In the genomic region with DNA sequence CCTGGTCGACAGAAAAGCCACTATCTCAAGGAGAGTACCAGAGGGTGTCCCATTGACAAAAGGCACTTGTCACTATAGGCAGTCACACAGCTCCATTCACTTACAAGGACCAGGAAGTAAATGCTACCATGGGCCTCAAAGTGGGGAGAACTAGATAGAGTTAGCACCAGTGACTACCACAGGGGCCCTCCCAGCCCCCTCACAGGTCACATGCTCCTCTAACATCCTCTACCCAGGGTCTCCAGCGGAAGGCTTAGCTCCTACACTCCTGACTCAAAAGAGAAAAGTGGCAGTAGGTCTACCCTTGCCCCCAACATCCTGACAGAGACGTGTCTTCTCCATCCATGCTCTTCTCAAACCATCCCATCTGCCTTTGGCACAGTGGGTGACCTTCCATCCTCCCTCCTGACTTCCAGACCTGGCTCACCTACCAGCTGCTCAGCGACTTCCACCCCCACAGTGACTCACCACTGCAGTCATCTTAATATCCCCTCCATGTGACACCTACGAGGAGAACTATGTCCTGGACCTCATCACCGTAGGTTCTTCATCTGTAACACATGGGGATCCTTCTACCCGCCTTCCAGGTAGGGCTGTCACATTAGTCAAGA, we compare ENCODE assay signal across 9 cellular contexts. TPM values are rescaled to one million over a fixed set of nuclear protein-coding genes. Genes with fewer than 3 reads are reported as not detected.
A peak's percentile ranks its signal among the peaks of the same experiment; 100 is the strongest.
DNase-seq lines count a peak whose midpoint lies in the region; ATAC-seq and FAIRE-seq lines count a peak whose summit lies in the region.
"Had no signal": no experiment of that assay in that cellular context is flagged by ENCODE, and none has a peak within 500 bp of the region (broad histone marks: within the 10 kb centered on the region; RNA-seq: fewer than 3 reads in every experiment).

No MANE protein-coding gene starts in this region.

- WGBS in neuronal stem cell (ENCODE audit: extremely low coverage in 2 of 2, insufficient read length in 2 of 2, insufficient replicate concordance in 1 of 2), 2 donors: no CpG with 5 or more reads among the region's 7 CpGs

- H3K23ac ChIP-seq in neuronal stem cell (ENCODE audit: low read depth, low read length, poor library complexity): no peak overlapping the region

- no peak overlapping the region for H3K14ac ChIP-seq in neuronal stem cell (ENCODE audit: low read length)

- H3K79me1 ChIP-seq in neuronal stem cell (ENCODE audit: low read depth, low read length): no peaks in the 10 kb centered on the region

- peaks cover 3 to 6% of the 10 kb centered on the region in 2 donors for H3K4me1 ChIP-seq in neuronal stem cell (ENCODE audit: control insufficient read depth in 2 of 2, insufficient read depth in 1 of 2, low read depth in 1 of 2, low read length in 2 of 2)

- no peak overlapping the region for H4K91ac ChIP-seq in neuronal stem cell (ENCODE audit: low read depth, low read length, poor library complexity)

- no peak overlapping the region for H2BK120ac ChIP-seq in neuronal stem cell (ENCODE audit: low read depth, low read length)

- H2AFZ ChIP-seq in neuronal stem cell (ENCODE audit: low read length): no peak overlapping the region

- H3K18ac ChIP-seq in neuronal stem cell (ENCODE audit: low read length): peak overlapping the region; percentile 54

- H3K36me3 ChIP-seq in neuronal stem cell (replicated peaks in 1 of 2; ENCODE audit: control insufficient read depth in 2 of 2, insufficient read depth in 2 of 2, low read length in 2 of 2): no peaks in the 10 kb centered on the region

- H3K27me3 ChIP-seq in neuronal stem cell (ENCODE audit: control insufficient read depth in 3 of 3, insufficient read depth in 3 of 3, low read depth in 1 of 3, low read length in 3 of 3): peaks cover 0 to 28% (median 18%) of the 10 kb centered on the region in 3 experiments

- peak; percentile 46 for FAIRE-seq in HTR-8/SVneo (lab: Jason Lieb, UNC)

- no peak overlapping the region for H3K4ac ChIP-seq in neuronal stem cell (ENCODE audit: low read length)

- H3K36me3 Mint-ChIP-seq in activated naive CD4-positive, alpha-beta T cell treated with anti-CD3 and anti-CD28 coated beads, Interleukin-2, amount 50 U/mL, for 72 hours: no peaks in the 10 kb centered on the region
- H3K36me3 Mint-ChIP-seq: natural killer cell had no signal

- H3K9me3 Mint-ChIP-seq in activated naive CD4-positive, alpha-beta T cell treated with anti-CD3 and anti-CD28 coated beads, Interleukin-2, amount 50 U/mL, for 72 hours: no peaks in the 10 kb centered on the region
- H3K9me3 Mint-ChIP-seq: natural killer cell had no signal

- H2BK5ac ChIP-seq in neuronal stem cell (ENCODE audit: low read length): no peak overlapping the region

- no peak overlapping the region for H2BK15ac ChIP-seq in neuronal stem cell (ENCODE audit: low read length)

- no peaks in the 10 kb centered on the region for H3K9me3 ChIP-seq in neuronal stem cell (replicated peaks in 1 of 2; ENCODE audit: control insufficient read depth in 2 of 2, insufficient read depth in 1 of 2, low read depth in 1 of 2, low read length in 2 of 2)

- no peak overlapping the region for H4K8ac ChIP-seq in neuronal stem cell (ENCODE audit: low read depth, low read length)

- H3K27ac Mint-ChIP-seq in activated naive CD4-positive, alpha-beta T cell treated with anti-CD3 and anti-CD28 coated beads, Interleukin-2, amount 50 U/mL, for 72 hours: peak overlapping the region in 1 of 2 donors; percentile 55
- H3K27ac Mint-ChIP-seq: natural killer cell had no signal

- peak overlapping the region; percentile 7 for H3K9ac ChIP-seq in neuronal stem cell (ENCODE audit: low read depth, low read length, poor library complexity)

- DNase-seq in DMS53 (lab: John Stamatoyannopoulos, UW): peak; percentile 76
- peak; percentile 53 for DNase-seq in HTR-8/SVneo (ENCODE audit: insufficient read length, low spot score)
- no peak for DNase-seq in activated naive CD4-positive, alpha-beta T cell treated with anti-CD3 and anti-CD28 coated beads, Interleukin-2, amount 50 U/mL, for 72 hours (ENCODE audit: low spot score in 2 of 2)
- no peak for DNase-seq in neuronal stem cell (ENCODE audit: low spot score)
- DNase-seq in dedifferentiated amniotic fluid mesenchymal stem cell (ENCODE audit: extremely low spot score): no peak
- DNase-seq in HT-29 (ENCODE audit: low spot score): no peak
- DNase-seq in substantia nigra (lab: John Stamatoyannopoulos, UW): no peak
- DNase-seq: natural killer cell had no signal

- H2BK12ac ChIP-seq in neuronal stem cell (ENCODE audit: low read length): no peak overlapping the region

- no peak overlapping the region for H2AK5ac ChIP-seq in neuronal stem cell (ENCODE audit: low read depth, low read length)

- peak; percentile 80 to 87 for ATAC-seq in activated naive CD4-positive, alpha-beta T cell treated with anti-CD3 and anti-CD28 coated beads, Interleukin-2, amount 50 U/mL, for 72 hours
- no peak for ATAC-seq in GM19452 (IDR thresholded peaks at IDR 0.05; ENCODE audit: unreplicated experiment)
- ATAC-seq: natural killer cell had no signal

- no peak overlapping the region for H3K4me2 ChIP-seq in neuronal stem cell (ENCODE audit: insufficient read depth, low read length, poor library complexity, severe bottlenecking)

- no peak overlapping the region for H3K4me3 ChIP-seq in neuronal stem cell (ENCODE audit: low read length in 2 of 2)

- no peak overlapping the region for H3K27ac ChIP-seq in neuronal stem cell (replicated peaks; ENCODE audit: low read length)
- H3K27ac ChIP-seq in substantia nigra (ENCODE audit: low read depth, low read length, poor library complexity, severe bottlenecking): no peak overlapping the region

RNA-seq across cellular contexts. Expression of gene DNMT3A, which starts 5.6 kb away (rescaled TPM):
- 10 to 100 TPM; 83.1 to 89.6 TPM for total RNA-seq in activated naive CD4-positive, alpha-beta T cell treated with anti-CD3 and anti-CD28 coated beads, Interleukin-2, amount 50 U/mL, for 72 hours
- polyA plus RNA-seq in neuronal stem cell (2013, experiment 1 of 2): 47.2 TPM
- 47.4 TPM for polyA plus RNA-seq in neuronal stem cell (2013, experiment 2 of 2)
- 10.8 and 11.3 TPM in 2 replicates for total RNA-seq in HT-29 (2014; rRNA removed; shearing (Covaris generic))

Comparison
In these comparisons a context has a peak if more than half of its experiments do, and no peak if none do; other contexts are left out.
1. DNase-seq: peak in DMS53 (single experiment) and HTR-8/SVneo (single experiment); none in activated naive CD4-positive, alpha-beta T cell treated with anti-CD3 and anti-CD28 coated beads, Interleukin-2, amount 50 U/mL, for 72 hours (0 of 2), neuronal stem cell (single experiment), dedifferentiated amniotic fluid mesenchymal stem cell (single experiment), HT-29 (single experiment) and substantia nigra (0 of 49).